Comparison of ENCODE assay signal across 8 cellular contexts in genomic region chr18:25921677-25922421, GRCh38.
DNase-seq lines count a peak whose midpoint lies in the region; ATAC-seq, FAIRE-seq and TF ChIP-seq lines count a peak whose summit lies in the region.

No MANE protein-coding gene starts in this region.

- H4K20me1 ChIP-seq in IMR-90 (ENCODE audit: insufficient read depth, low read length), result no peaks in the 10 kb centered on the region

- H3K4me2 ChIP-seq in IMR-90 (ENCODE audit: low read depth, low read length) (no peak overlapping the region), mesendoderm (ENCODE audit: low read length) (no peak overlapping the region)

- TF ChIP-seq CTCF in D721Med (IDR thresholded peaks at IDR 0.05; ENCODE audit: insufficient read depth, missing control alignments), result peak; percentile 80
- TF ChIP-seq CTCF in IMR-90 (conservative IDR thresholded peaks at IDR 0.05; ENCODE audit: low read depth, low read length), result peak; percentile 47
- TF ChIP-seq CTCF in body of pancreas (IDR thresholded peaks at IDR 0.05), result peak in 6 of 7 experiments; percentile 26 to 59 (median 44)
- TF ChIP-seq CTCF in suprapubic skin (IDR thresholded peaks at IDR 0.05), result peak in 1 of 2 donors; percentile 27

- POLR2A ChIA-PET in IMR-90 (lab: Charles Lee; ENCODE audit: unreplicated experiment), result no interaction called here

- no peak overlapping the region for H2BK5ac ChIP-seq in IMR-90 (ENCODE audit: low read depth, low read length, poor library complexity, severe bottlenecking)
- no peak overlapping the region for H2BK5ac ChIP-seq in mesendoderm (ENCODE audit: low read length)

- H3K27me3 ChIP-seq in IMR-90 (ENCODE audit: control insufficient read depth, insufficient read depth, low read length) (peaks cover under 1% of the 10 kb centered on the region), body of pancreas (no peaks in the 10 kb centered on the region), mesendoderm (ENCODE audit: insufficient read depth, low read length, poor library complexity) (no peaks in the 10 kb centered on the region), suprapubic skin (no peaks in the 10 kb centered on the region)

- H3K79me2 ChIP-seq in mesendoderm (ENCODE audit: control insufficient read depth, insufficient read depth, low read length), result no peaks in the 10 kb centered on the region

- H3K9me1 ChIP-seq in IMR-90 (ENCODE audit: insufficient read depth, low read length), result no peaks in the 10 kb centered on the region

- H2BK15ac ChIP-seq in IMR-90 (ENCODE audit: low read depth, low read length) (no peak overlapping the region), mesendoderm (replicated peaks; ENCODE audit: low read depth) (no peak overlapping the region)

- no peak for TF ChIP-seq POLR2A in IMR-90 (IDR thresholded peaks at IDR 0.05; ENCODE audit: low read depth, low read length)
- TF ChIP-seq POLR2A in body of pancreas (IDR thresholded peaks at IDR 0.05), result no peak
- TF ChIP-seq POLR2A in suprapubic skin (IDR thresholded peaks at IDR 0.05), result no peak

- DNase-seq in D721Med (ENCODE audit: insufficient read length, low spot score) (peak; percentile 19), IMR-90 (peak; percentile 20), body of pancreas (peak; percentile 25 to 58 (median 46)), mesendoderm (peak; percentile 86), suprapubic skin (ENCODE audit: low spot score in 2 of 2) (no peak), dedifferentiated amniotic fluid mesenchymal stem cell (ENCODE audit: extremely low spot score) (no peak)

- WGBS in IMR-90 (ENCODE audit: extremely low coverage in 2 of 2, insufficient read length in 1 of 2), 2 experiments, result 80% methylated on average over 2 of the region's 13 CpGs; no CpG with 5 or more reads in 1 of the 2 experiments
- WGBS in body of pancreas, 2 donors, result 72 to 76% methylated on average over 13 of the region's 13 CpGs
- WGBS in mesendoderm (ENCODE audit: extremely low coverage, insufficient coverage, low lambda C conversion rate), result no CpG with 5 or more reads among the region's 13 CpGs
- 84% methylated on average over 13 of the region's 13 CpGs for WGBS in suprapubic skin

- ATAC-seq in GM19395 (IDR thresholded peaks at IDR 0.05; ENCODE audit: unreplicated experiment), result peak; percentile 89
- peak; percentile 72 for ATAC-seq in IMR-90 (ENCODE audit: low read depth)
- peak; percentile 61; the same call in 1 of the 3 replicates for ATAC-seq in SK-N-SH treated with all-trans-retinoic acid at 6 μM for 48 hours
- peak; percentile 62 for ATAC-seq in body of pancreas

- H2AK9ac ChIP-seq in IMR-90 (replicated peaks; ENCODE audit: low read depth, low read length, poor library complexity), result no peak overlapping the region

- in situ Hi-C loops in IMR-90 (cut with MboI; ENCODE audit: low sequenced_read_pairs), result no loop called here

- H4K8ac ChIP-seq in IMR-90 (ENCODE audit: low read depth in 2 of 2, low read length in 2 of 2) (no peak overlapping the region), mesendoderm (ENCODE audit: low read depth, low read length) (no peak overlapping the region)

- H2AK5ac ChIP-seq in IMR-90 (ENCODE audit: low read depth, low read length), result no peak overlapping the region
- no peak overlapping the region for H2AK5ac ChIP-seq in mesendoderm (ENCODE audit: low read length)

- H3K4me3 ChIP-seq in IMR-90 (ENCODE audit: insufficient read depth, low read depth, low read length), result no peak overlapping the region
- no peak overlapping the region for H3K4me3 ChIP-seq in body of pancreas
- H3K4me3 ChIP-seq in mesendoderm (ENCODE audit: low read length), result no peak overlapping the region
- no peak overlapping the region for H3K4me3 ChIP-seq in suprapubic skin

- FAIRE-seq in D721Med (lab: Jason Lieb, UNC), result no peak

- H3K23ac ChIP-seq in IMR-90 (ENCODE audit: low read depth, low read length) (no peak overlapping the region), mesendoderm (ENCODE audit: low read length) (no peak overlapping the region)

- no peak overlapping the region for H3K14ac ChIP-seq in IMR-90 (replicated peaks; ENCODE audit: low read depth, low read length)

- H2BK20ac ChIP-seq in IMR-90 (ENCODE audit: low read depth, low read length), result no peak overlapping the region

- H3K36me3 ChIP-seq in IMR-90 (ENCODE audit: control insufficient read depth, insufficient read depth, low read length) (no peaks in the 10 kb centered on the region), body of pancreas (replicated peaks in 1 of 2; ENCODE audit: insufficient read depth in 1 of 2, low read depth in 2 of 2) (no peaks in the 10 kb centered on the region), mesendoderm (ENCODE audit: control insufficient read depth, insufficient read depth, low read length) (no peaks in the 10 kb centered on the region), suprapubic skin (no peaks in the 10 kb centered on the region)

- H2AFZ ChIP-seq in IMR-90 (replicated peaks; ENCODE audit: low read length, poor library complexity), result no peak overlapping the region

- no peak overlapping the region for H3K56ac ChIP-seq in IMR-90 (ENCODE audit: extremely low read depth, insufficient read depth, low read length)
- peak overlapping the region; percentile 18 for H3K56ac ChIP-seq in mesendoderm (ENCODE audit: low read length)

- no peak for TF ChIP-seq EP300 in suprapubic skin (IDR thresholded peaks at IDR 0.05)

- H4K5ac ChIP-seq in IMR-90 (ENCODE audit: low read depth, low read length) (no peak overlapping the region), mesendoderm (ENCODE audit: low read length) (peak overlapping the region; percentile 84)

- H4K91ac ChIP-seq in IMR-90 (ENCODE audit: insufficient read depth, low read depth, low read length), result no peak overlapping the region

- H2BK120ac ChIP-seq in IMR-90 (ENCODE audit: low read depth, low read length) (no peak overlapping the region), mesendoderm (ENCODE audit: low read depth, low read length) (no peak overlapping the region)

- CTCF ChIA-PET in IMR-90 (lab: Yijun Ruan, JAX), result interaction anchor here (1.0 kb wide), 1 partner anchor 39 kb away, joined by 3 read pairs; no protein-coding TSS in a partner anchor

- H3K27ac ChIP-seq in IMR-90 (ENCODE audit: insufficient read depth, low read length), result no peak overlapping the region
- H3K27ac ChIP-seq in body of pancreas, result no peak overlapping the region
- no peak overlapping the region for H3K27ac ChIP-seq in mesendoderm (ENCODE audit: low read depth, low read length)
- no peak overlapping the region for H3K27ac ChIP-seq in suprapubic skin

- dilution Hi-C loops in IMR-90 (cut with HindIII; ENCODE audit: low sequenced_read_pairs, unreplicated experiment), result no loop called here

- H3K18ac ChIP-seq in IMR-90 (ENCODE audit: low read depth, low read length) (no peak overlapping the region), mesendoderm (ENCODE audit: low read length) (no peak overlapping the region)

- no peak overlapping the region for H3K4ac ChIP-seq in IMR-90 (ENCODE audit: low read depth, low read length)
- H3K4ac ChIP-seq in mesendoderm (ENCODE audit: low read depth, low read length), result no peak overlapping the region

- TF ChIP-seq RAD21 in IMR-90 (IDR thresholded peaks at IDR 0.05; ENCODE audit: low read length), result peak; percentile 55

- no TSS peak for BruUV-seq in IMR-90 (replicated peaks; lab: Mats Ljungman, UMichigan)

- intact Hi-C loops in IMR-90 (cut with micrococcal nuclease) (loop anchor here (2.0 to 10.0 kb wide), 2 partner anchors 203 to 237 kb away; no protein-coding TSS in a partner anchor), body of pancreas (cut with DNase I) (no loop called here)

- no peaks in the 10 kb centered on the region for H3K79me1 ChIP-seq in IMR-90 (ENCODE audit: low read depth in 1 of 2, low read length in 2 of 2)
- H3K79me1 ChIP-seq in mesendoderm (ENCODE audit: low read length), result no peaks in the 10 kb centered on the region

- H3K4me1 ChIP-seq in IMR-90 (ENCODE audit: control insufficient read depth, insufficient read depth, low read length) (no peaks in the 10 kb centered on the region), body of pancreas (no peaks in the 10 kb centered on the region), mesendoderm (ENCODE audit: control insufficient read depth, low read depth, low read length) (no peaks in the 10 kb centered on the region), suprapubic skin (no peaks in the 10 kb centered on the region)

- H3K9ac ChIP-seq in IMR-90 (ENCODE audit: low read depth, low read length) (no peak overlapping the region), mesendoderm (ENCODE audit: low read length) (no peak overlapping the region)

- no peaks in the 10 kb centered on the region for H3K9me3 ChIP-seq in IMR-90 (ENCODE audit: control insufficient read depth, insufficient read depth, low read length)
- no peaks in the 10 kb centered on the region for H3K9me3 ChIP-seq in body of pancreas
- no peaks in the 10 kb centered on the region for H3K9me3 ChIP-seq in suprapubic skin

TF ChIP-seq in IMR-90, 13 proteins besides CTCF, POLR2A, EP300 and RAD21:
- TF ChIP-seq USF2 (IDR thresholded peaks at IDR 0.05; ENCODE audit: low read depth, low read length) (no peak), SMC3 (IDR thresholded peaks at IDR 0.05; ENCODE audit: low read depth, low read length) (peak; percentile 41)

TF ChIP-seq in SK-N-SH treated with all-trans-retinoic acid at 6 μM for 48 hours, 23 proteins besides CTCF, POLR2A, EP300 and RAD21 (continues in another document):
- TF ChIP-seq TSHZ2 (CRISPR knock-in tag; IDR thresholded peaks at IDR 0.05) (no peak), PPARA (CRISPR knock-in tag; IDR thresholded peaks at IDR 0.05; ENCODE audit: borderline replicate concordance) (no peak), SNAI2 (CRISPR knock-in tag; IDR thresholded peaks at IDR 0.05) (no peak)

Comparison
In these comparisons a context has a peak if more than half of its experiments do, and no peak if none do; other contexts are left out.
1. DNase-seq: peak in D721Med (single experiment), IMR-90 (single experiment), body of pancreas (4 of 4) and mesendoderm (single experiment); none in suprapubic skin (0 of 2) and dedifferentiated amniotic fluid mesenchymal stem cell (single experiment).
2. Peak in every context shown above with its lines, with median percentiles within 50 percentile points of each other: ATAC-seq.